8 cellular contexts compared by ENCODE assay signal in genomic region chrX:16436348-16437188, GRCh38.
DNase-seq lines count a peak whose midpoint lies in the region; ATAC-seq and TF ChIP-seq lines count a peak whose summit lies in the region.

No MANE protein-coding gene starts in this region.

- WGBS in mesenchymal stem cell, result 52% methylated on average over 7 of the region's 12 CpGs

- peaks cover 10% of the 10 kb centered on the region for H3K4me1 Mint-ChIP-seq in activated CD4-positive, alpha-beta memory T cell treated with anti-CD3 and anti-CD28 coated beads, Interleukin-2, amount 10 ng/mL, durations not matched to agents 7 days and 5 days

- no peaks in the 10 kb centered on the region for H3K79me2 ChIP-seq in DND-41 (ENCODE audit: insufficient read depth, low read length)

- no peak overlapping the region for H2BK5ac ChIP-seq in mesenchymal stem cell (ENCODE audit: low read depth, low read length, poor library complexity, severe bottlenecking)

- no peaks in the 10 kb centered on the region for H4K20me1 ChIP-seq in DND-41 (ENCODE audit: insufficient read depth, low read length)

- H3K4me3 ChIP-seq in DND-41 (ENCODE audit: low read depth in 1 of 2, low read length in 2 of 2) (no peak overlapping the region), mesenchymal stem cell (ENCODE audit: insufficient read depth in 1 of 2, low read depth in 1 of 2, low read length in 2 of 2) (no peak overlapping the region)
- no peak overlapping the region for H3K4me3 ChIP-seq in effector memory CD4-positive, alpha-beta T cell (ENCODE audit: insufficient read depth, low read depth, low read length, poor library complexity, severe bottlenecking)

- peak overlapping the region in 1 of 2 experiments; percentile 33 for H3K18ac ChIP-seq in mesenchymal stem cell (ENCODE audit: low read depth in 1 of 2, low read length in 2 of 2)

- H3K27me3 ChIP-seq in DND-41 (ENCODE audit: insufficient read depth, low read length, poor library complexity) (no peaks in the 10 kb centered on the region), mesenchymal stem cell (ENCODE audit: control insufficient read depth in 1 of 2, insufficient read depth in 1 of 2, low read length in 2 of 2) (peaks cover 0 to 16% of the 10 kb centered on the region in 2 experiments)
- no peaks in the 10 kb centered on the region for H3K27me3 ChIP-seq in effector memory CD4-positive, alpha-beta T cell (replicated peaks; ENCODE audit: control insufficient read depth, insufficient read depth, low read length, poor library complexity, severe bottlenecking)

- H3K4me2 ChIP-seq in DND-41 (ENCODE audit: insufficient read depth, low read length) (no peak overlapping the region), mesenchymal stem cell (ENCODE audit: low read length, poor library complexity, severe bottlenecking) (no peak overlapping the region)

- ATAC-seq in DND-41 (ENCODE audit: insufficient read depth, low read depth) (peak; percentile 71), HG02852 (IDR thresholded peaks at IDR 0.05; ENCODE audit: unreplicated experiment) (peak; percentile 82), HG03097 (IDR thresholded peaks at IDR 0.05; ENCODE audit: low FRiP score, unreplicated experiment) (no peak)

- POLR2A ChIA-PET in activated CD4-positive, alpha-beta memory T cell treated with anti-CD3 and anti-CD28 coated beads, Interleukin-2, amount 10 ng/mL, durations not matched to agents 7 days and 5 days (lab: Charles Lee), result no interaction called here

- H2BK12ac ChIP-seq in mesenchymal stem cell (ENCODE audit: low read length in 2 of 2), result no peak overlapping the region

- H2BK15ac ChIP-seq in mesenchymal stem cell (ENCODE audit: low read depth, poor library complexity, severe bottlenecking), result no peak overlapping the region

- peak; percentile 70 for TF ChIP-seq CTCF in DND-41 (IDR thresholded peaks at IDR 0.05; ENCODE audit: borderline replicate concordance, extremely low read depth, low read length, poor library complexity, severe bottlenecking)

- DNase-seq in DND-41 (peak; percentile 53), NCI-H526 (lab: John Stamatoyannopoulos, UW) (peak; percentile 29 to 89), mesenchymal stem cell (peak; percentile 65)
- peak; percentile 58 for DNase-seq in activated CD4-positive, alpha-beta memory T cell treated with anti-CD3 and anti-CD28 coated beads, Interleukin-2, amount 10 ng/mL, durations not matched to agents 7 days and 5 days
- peak; percentile 3 to 25 (median 9) for DNase-seq in effector memory CD4-positive, alpha-beta T cell
- DNase-seq in stimulated activated CD8-positive, alpha-beta memory T cell treated with anti-CD3 and anti-CD28 coated beads, Interleukin-2, amount 100 ng/mL, for 48 hours (ENCODE audit: low read depth in 2 of 2), result peak; percentile 23 to 46

- H2AK5ac ChIP-seq in mesenchymal stem cell (ENCODE audit: low read length, severe bottlenecking), result no peak overlapping the region

- H3K27me3 Mint-ChIP-seq in activated CD4-positive, alpha-beta memory T cell treated with anti-CD3 and anti-CD28 coated beads, Interleukin-2, amount 10 ng/mL, durations not matched to agents 7 days and 5 days, result no peaks in the 10 kb centered on the region

- no peaks in the 10 kb centered on the region for H3K9me3 Mint-ChIP-seq in activated CD4-positive, alpha-beta memory T cell treated with anti-CD3 and anti-CD28 coated beads, Interleukin-2, amount 10 ng/mL, durations not matched to agents 7 days and 5 days

- CTCF ChIA-PET in activated CD4-positive, alpha-beta memory T cell treated with anti-CD3 and anti-CD28 coated beads, Interleukin-2, amount 10 ng/mL, durations not matched to agents 7 days and 5 days (lab: Charles Lee), result interaction anchor here (0.6 to 1.7 kb wide), 8 partner anchors 8 to 707 kb away, joined by 3 to 11 read pairs (median 4); no protein-coding TSS in a partner anchor

- H2AFZ ChIP-seq in DND-41 (ENCODE audit: low read depth, low read length) (no peak overlapping the region), mesenchymal stem cell (ENCODE audit: low read depth, low read length) (no peak overlapping the region)

- no peaks in the 10 kb centered on the region for H3K79me1 ChIP-seq in mesenchymal stem cell (replicated peaks; ENCODE audit: low read length, poor library complexity, severe bottlenecking)

- H3K27ac ChIP-seq in DND-41 (ENCODE audit: low read length) (no peak overlapping the region), mesenchymal stem cell (ENCODE audit: low read length, poor library complexity, severe bottlenecking) (no peak overlapping the region)
- no peak overlapping the region for H3K27ac ChIP-seq in effector memory CD4-positive, alpha-beta T cell (ENCODE audit: insufficient read depth, low read length, poor library complexity, severe bottlenecking)

- H2BK120ac ChIP-seq in mesenchymal stem cell (ENCODE audit: low read depth, low read length), result no peak overlapping the region

- H4K91ac ChIP-seq in mesenchymal stem cell (ENCODE audit: low read length), result no peak overlapping the region

- no peak overlapping the region for H3K4ac ChIP-seq in mesenchymal stem cell (ENCODE audit: low read depth in 1 of 2, low read length in 2 of 2)

- no peaks in the 10 kb centered on the region for H3K36me3 Mint-ChIP-seq in activated CD4-positive, alpha-beta memory T cell treated with anti-CD3 and anti-CD28 coated beads, Interleukin-2, amount 10 ng/mL, durations not matched to agents 7 days and 5 days (ENCODE audit: low read depth)

- H3K4me1 ChIP-seq in DND-41 (ENCODE audit: insufficient read depth, low read length) (no peaks in the 10 kb centered on the region), mesenchymal stem cell (ENCODE audit: control insufficient read depth, insufficient read depth, low read depth, low read length) (no peaks in the 10 kb centered on the region)
- H3K4me1 ChIP-seq in effector memory CD4-positive, alpha-beta T cell (ENCODE audit: control insufficient read depth, insufficient read depth, low read length, poor library complexity, severe bottlenecking), result no peaks in the 10 kb centered on the region

- H3K23ac ChIP-seq in mesenchymal stem cell (ENCODE audit: low read length in 2 of 2), result no peak overlapping the region

- H3K9ac ChIP-seq in DND-41 (ENCODE audit: low read depth, low read length) (no peak overlapping the region), mesenchymal stem cell (ENCODE audit: low read length) (peak overlapping the region; percentile 13)

- H4K8ac ChIP-seq in mesenchymal stem cell (ENCODE audit: low read length), result no peak overlapping the region

- H3K36me3 ChIP-seq in DND-41 (ENCODE audit: insufficient read depth, low read length) (no peaks in the 10 kb centered on the region), mesenchymal stem cell (ENCODE audit: control insufficient read depth in 1 of 2, insufficient read depth in 2 of 2, low read depth in 1 of 2, low read length in 2 of 2) (no peaks in the 10 kb centered on the region)
- no peaks in the 10 kb centered on the region for H3K36me3 ChIP-seq in effector memory CD4-positive, alpha-beta T cell (ENCODE audit: control insufficient read depth, insufficient read depth, low read length)

- no peak overlapping the region for H3K4me3 Mint-ChIP-seq in activated CD4-positive, alpha-beta memory T cell treated with anti-CD3 and anti-CD28 coated beads, Interleukin-2, amount 10 ng/mL, durations not matched to agents 7 days and 5 days

- no peak overlapping the region for H3K27ac Mint-ChIP-seq in activated CD4-positive, alpha-beta memory T cell treated with anti-CD3 and anti-CD28 coated beads, Interleukin-2, amount 10 ng/mL, durations not matched to agents 7 days and 5 days

- H3K9me3 ChIP-seq in DND-41 (ENCODE audit: insufficient read depth, low read length, severe bottlenecking) (no peaks in the 10 kb centered on the region), mesenchymal stem cell (ENCODE audit: control insufficient read depth, low read length) (no peaks in the 10 kb centered on the region)
- no peaks in the 10 kb centered on the region for H3K9me3 ChIP-seq in effector memory CD4-positive, alpha-beta T cell (ENCODE audit: control insufficient read depth, low read length)

- no peak overlapping the region for H3K14ac ChIP-seq in mesenchymal stem cell (ENCODE audit: low read length in 2 of 2)

Comparison
In these comparisons a context has a peak if more than half of its experiments do, and no peak if none do; other contexts are left out.
1. DNase-seq: peak in every context shown above with its lines; median percentile 65 in mesenchymal stem cell; 59 in NCI-H526; 58 in activated CD4-positive, alpha-beta memory T cell treated with anti-CD3 and anti-CD28 coated beads, Interleukin-2, amount 10 ng/mL, durations not matched to agents 7 days and 5 days; 53 in DND-41; 34 in stimulated activated CD8-positive, alpha-beta memory T cell treated with anti-CD3 and anti-CD28 coated beads, Interleukin-2, amount 100 ng/mL, for 48 hours; 9 in effector memory CD4-positive, alpha-beta T cell.